Comparison of ENCODE assay signal across 9 cellular contexts in genomic region chr2:71000780-71001591, GRCh38. TPM values are rescaled to one million over a fixed set of nuclear protein-coding genes. Genes with fewer than 3 reads are reported as not detected.
DNase-seq lines count a peak whose midpoint lies in the region; ATAC-seq, FAIRE-seq and TF ChIP-seq lines count a peak whose summit lies in the region.
"Had no signal": no experiment of that assay in that cellular context is flagged by ENCODE, and none has a peak within 500 bp of the region (broad histone marks: within the 10 kb centered on the region; RNA-seq: fewer than 3 reads in every experiment).

No MANE protein-coding gene starts in this region.

- H3K4me3 ChIP-seq in effector memory CD4-positive, alpha-beta T cell (ENCODE audit: insufficient read depth, low read depth, low read length, poor library complexity, severe bottlenecking): peak overlapping the region; percentile 31

- no peaks in the 10 kb centered on the region for H3K36me3 Mint-ChIP-seq in activated CD4-positive, alpha-beta memory T cell treated with anti-CD3 and anti-CD28 coated beads, Interleukin-2, amount 10 ng/mL, durations not matched to agents 7 days and 5 days (ENCODE audit: low read depth)

- H3K9me3 Mint-ChIP-seq in activated CD4-positive, alpha-beta memory T cell treated with anti-CD3 and anti-CD28 coated beads, Interleukin-2, amount 10 ng/mL, durations not matched to agents 7 days and 5 days: no peaks in the 10 kb centered on the region
- H3K9me3 Mint-ChIP-seq: dendritic cell treated with granulocyte-macrophage colony-stimulating factor and Interleukin-4, amounts not matched to agents 40 ng/mL and 50 ng/mL, for 4 days had no signal

- CTCF ChIA-PET in activated CD4-positive, alpha-beta memory T cell treated with anti-CD3 and anti-CD28 coated beads, Interleukin-2, amount 10 ng/mL, durations not matched to agents 7 days and 5 days (lab: Charles Lee): interaction anchor here (0.6 to 3.0 kb wide), 11 partner anchors 11 to 175 kb away, joined by 3 to 26 read pairs (median 5); partner anchors contain the start of gene NAGK

- H3K27ac ChIP-seq in C4-2B: no peak overlapping the region; the same call in 1 of the 2 replicates
- H3K27ac ChIP-seq in effector memory CD4-positive, alpha-beta T cell (ENCODE audit: insufficient read depth, low read length, poor library complexity, severe bottlenecking): no peak overlapping the region

- TF ChIP-seq CTCF in C4-2B (conservative IDR thresholded peaks at IDR 0.05): peak; percentile 87

- peak; percentile 81 for DNase-seq in GM19239 (ENCODE audit: insufficient read length, low spot score)
- peak; percentile 60 for DNase-seq in NCI-H748 (lab: John Stamatoyannopoulos, UW; ENCODE audit: unreplicated experiment)
- DNase-seq in activated CD4-positive, alpha-beta memory T cell treated with anti-CD3 and anti-CD28 coated beads, Interleukin-2, amount 10 ng/mL, durations not matched to agents 7 days and 5 days: peak; percentile 83
- DNase-seq in effector memory CD4-positive, alpha-beta T cell: peak; percentile 58 to 69 (median 61)
- peak; percentile 67 for DNase-seq in mucosa of gallbladder (ENCODE audit: low spot score)
- peak; percentile 51 to 65 for DNase-seq in stimulated activated CD8-positive, alpha-beta memory T cell treated with anti-CD3 and anti-CD28 coated beads, Interleukin-4, amount 100 ng/mL, for 1 hour (ENCODE audit: low read depth in 2 of 2, low spot score in 1 of 2)

- peaks cover 31% of the 10 kb centered on the region for H3K4me1 Mint-ChIP-seq in activated CD4-positive, alpha-beta memory T cell treated with anti-CD3 and anti-CD28 coated beads, Interleukin-2, amount 10 ng/mL, durations not matched to agents 7 days and 5 days

- peak; percentile 87 for ATAC-seq in HG03378 (IDR thresholded peaks at IDR 0.05; ENCODE audit: unreplicated experiment)

- H3K27me3 Mint-ChIP-seq in activated CD4-positive, alpha-beta memory T cell treated with anti-CD3 and anti-CD28 coated beads, Interleukin-2, amount 10 ng/mL, durations not matched to agents 7 days and 5 days: no peaks in the 10 kb centered on the region

- POLR2A ChIA-PET in activated CD4-positive, alpha-beta memory T cell treated with anti-CD3 and anti-CD28 coated beads, Interleukin-2, amount 10 ng/mL, durations not matched to agents 7 days and 5 days (lab: Charles Lee): interaction anchor here (1.7 to 3.4 kb wide), 3 partner anchors 16 to 129 kb away, joined by 4 to 26 read pairs (median 6); partner anchors contain the start of genes MCEE and NAGK

- peak overlapping the region; percentile 66 for H3K4me3 Mint-ChIP-seq in activated CD4-positive, alpha-beta memory T cell treated with anti-CD3 and anti-CD28 coated beads, Interleukin-2, amount 10 ng/mL, durations not matched to agents 7 days and 5 days
- H3K4me3 Mint-ChIP-seq: dendritic cell treated with granulocyte-macrophage colony-stimulating factor and Interleukin-4, amounts not matched to agents 40 ng/mL and 50 ng/mL, for 4 days had no signal

- FAIRE-seq in GM19239 (lab: Jason Lieb, UNC): peak; percentile 90

- H3K9me3 ChIP-seq in effector memory CD4-positive, alpha-beta T cell (ENCODE audit: control insufficient read depth, low read length): no peaks in the 10 kb centered on the region

- peaks cover 13% of the 10 kb centered on the region for H3K4me1 ChIP-seq in effector memory CD4-positive, alpha-beta T cell (ENCODE audit: control insufficient read depth, insufficient read depth, low read length, poor library complexity, severe bottlenecking)

- no peaks in the 10 kb centered on the region for H3K27me3 ChIP-seq in effector memory CD4-positive, alpha-beta T cell (replicated peaks; ENCODE audit: control insufficient read depth, insufficient read depth, low read length, poor library complexity, severe bottlenecking)

- peak overlapping the region; percentile 73 for H3K27ac Mint-ChIP-seq in activated CD4-positive, alpha-beta memory T cell treated with anti-CD3 and anti-CD28 coated beads, Interleukin-2, amount 10 ng/mL, durations not matched to agents 7 days and 5 days
- H3K27ac Mint-ChIP-seq: dendritic cell treated with granulocyte-macrophage colony-stimulating factor and Interleukin-4, amounts not matched to agents 40 ng/mL and 50 ng/mL, for 4 days had no signal

- no peaks in the 10 kb centered on the region for H3K36me3 ChIP-seq in effector memory CD4-positive, alpha-beta T cell (ENCODE audit: control insufficient read depth, insufficient read depth, low read length)

RNA-seq across cellular contexts. Expression of gene TEX261, which starts 6.3 kb away (rescaled TPM):
- total RNA-seq in activated CD4-positive, alpha-beta memory T cell treated with anti-CD3 and anti-CD28 coated beads, Interleukin-2, amount 10 ng/mL, durations not matched to agents 7 days and 5 days: 10 to 100 TPM; 34.8 to 35.8 TPM
- 62.8 TPM for total RNA-seq in mucosa of gallbladder

RNA-seq across cellular contexts. Expression of gene ANKRD53, which starts 22.6 kb away (rescaled TPM):
- total RNA-seq in activated CD4-positive, alpha-beta memory T cell treated with anti-CD3 and anti-CD28 coated beads, Interleukin-2, amount 10 ng/mL, durations not matched to agents 7 days and 5 days: not detected
- 2.9 TPM for total RNA-seq in mucosa of gallbladder
